ENCODE assay signal across 9 cellular contexts in the genomic region with DNA sequence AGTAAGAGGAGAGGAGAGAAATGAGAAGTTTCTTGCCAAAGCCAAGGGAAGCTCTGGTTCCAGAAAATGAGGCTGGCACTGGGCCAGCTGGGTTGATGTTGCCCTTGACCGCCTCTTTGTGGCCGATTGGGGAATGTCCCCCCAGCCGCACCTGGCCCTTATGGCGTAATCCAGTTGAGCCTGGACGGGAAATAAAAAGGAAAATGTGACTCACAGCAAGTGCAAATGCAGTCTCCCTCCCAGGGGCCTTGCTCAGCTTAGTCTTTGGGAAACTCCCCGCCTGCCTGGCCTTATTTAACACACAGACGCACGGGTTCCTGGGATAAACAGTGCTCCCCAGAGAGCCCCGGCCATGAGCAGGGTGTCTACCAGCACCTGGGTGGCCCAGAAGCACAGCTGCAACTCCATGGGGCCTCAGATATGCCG.
A peak's percentile ranks its signal among the peaks of the same experiment; 100 is the strongest.
DNase-seq lines count a peak whose midpoint lies in the region; ATAC-seq, FAIRE-seq and TF ChIP-seq lines count a peak whose summit lies in the region.
"Had no signal": no experiment of that assay in that cellular context is flagged by ENCODE, and none has a peak within 500 bp of the region (broad histone marks: within the 10 kb centered on the region; RNA-seq: fewer than 3 reads in every experiment).

No MANE protein-coding gene starts in this region.

- H3K4me1 ChIP-seq in MM.1S (ENCODE audit: low read length), result peaks cover 23% of the 10 kb centered on the region

- H3K79me2 ChIP-seq in MM.1S (ENCODE audit: low read length), result no peaks in the 10 kb centered on the region

- H3K4me2 ChIP-seq in MM.1S (ENCODE audit: low read depth, low read length), result peak overlapping the region; percentile 77

- no peaks in the 10 kb centered on the region for H3K9me3 ChIP-seq in MM.1S (replicated peaks; ENCODE audit: insufficient read depth, low read length)

- peaks cover 13% of the 10 kb centered on the region for H3F3A ChIP-seq in MM.1S (ENCODE audit: insufficient read depth, low read length)

- H4K20me1 ChIP-seq in MM.1S (ENCODE audit: insufficient read depth, low read length), result no peaks in the 10 kb centered on the region

- no peaks in the 10 kb centered on the region for H3K27me3 ChIP-seq in MM.1S (replicated peaks; ENCODE audit: insufficient read depth, low read length)

- peak; percentile 82 for ATAC-seq in HG02588 (IDR thresholded peaks at IDR 0.05; ENCODE audit: unreplicated experiment)

- no peak overlapping the region for H3K4me3 ChIP-seq in AG10803 (ENCODE audit: low read length)
- no peak overlapping the region; the same call in 1 of the 2 replicates for H3K4me3 ChIP-seq in MM.1S (ENCODE audit: low read length)

- DNase-seq in AG10803 (ENCODE audit: low read depth) (peak; percentile 91), GM12892 (ENCODE audit: insufficient read length) (peak; percentile 48), MM.1S (peak; percentile 94), globus pallidus (ENCODE audit: low spot score) (peak; percentile 23), posterior cingulate gyrus (peak in 8 of 10 donors; percentile 31 to 91 (median 39)), NCI-H2081 treated with DMSO at 0.1 percent for 48 hours (lab: John Stamatoyannopoulos, UW) (no peak)
- DNase-seq in activated CD4-positive, alpha-beta T cell treated with anti-CD3 and anti-CD28 coated beads for 48 hours, result peak; percentile 63

- no peaks in the 10 kb centered on the region for H3K36me3 ChIP-seq in MM.1S (replicated peaks; ENCODE audit: insufficient read depth, low read length)

- peak overlapping the region; percentile 74 for H3K27ac ChIP-seq in MM.1S (ENCODE audit: low read length)

- peak overlapping the region; percentile 55; the same call in 1 of the 2 replicates for H3K9ac ChIP-seq in MM.1S (ENCODE audit: low read length)

- peak overlapping the region; percentile 75 for H2AFZ ChIP-seq in MM.1S (ENCODE audit: low read length)

- no peaks in the 10 kb centered on the region for H3K9me2 ChIP-seq in MM.1S (replicated peaks; ENCODE audit: insufficient read depth, low read length)

- TF ChIP-seq CTCF in AG10803 (conservative IDR thresholded peaks at IDR 0.05; ENCODE audit: low read length) (peak; percentile 56), MM.1S (IDR thresholded peaks at IDR 0.05; ENCODE audit: low read length) (peak; percentile 70)

- intact Hi-C loops in posterior cingulate gyrus (cut with DNase I), result no loop called here

- TF ChIP-seq POLR2A in GM12892 (IDR thresholded peaks at IDR 0.05; ENCODE audit: low read depth, low read length), result no peak

- peak; percentile 99 for FAIRE-seq in GM12892 (lab: Jason Lieb, UNC)
- FAIRE-seq: TTC549 had no signal
